ENCODE assay signal across 17 cellular contexts in genomic region chr12:58388261-58388660, GRCh38.
DNase-seq lines count a peak whose midpoint lies in the region; ATAC-seq and TF ChIP-seq lines count a peak whose summit lies in the region.
"Had no signal": no experiment of that assay in that cellular context is flagged by ENCODE, and none has a peak within 500 bp of the region (broad histone marks: within the 10 kb centered on the region; RNA-seq: fewer than 3 reads in every experiment).

No MANE protein-coding gene starts in this region.

- H3K4me1 ChIP-seq in ACC112 (ENCODE audit: control insufficient read depth, insufficient read depth, low read length, unreplicated experiment) (peaks cover 14% of the 10 kb centered on the region), RWPE2 (ENCODE audit: insufficient read depth, poor library complexity, severe bottlenecking) (peaks cover 8% of the 10 kb centered on the region)

- H3K36me3 ChIP-seq in ACC112 (ENCODE audit: insufficient read depth, low read length) (no peaks in the 10 kb centered on the region), RWPE2 (ENCODE audit: low read depth) (no peaks in the 10 kb centered on the region)
- H3K36me3 ChIP-seq: MG63 had no signal

- H3K4me3 ChIP-seq in ACC112 (ENCODE audit: low read depth, low read length), result no peak overlapping the region
- no peak overlapping the region for H3K4me3 ChIP-seq in HFF-Myc (replicated peaks; ENCODE audit: low read depth, low read length)
- H3K4me3 ChIP-seq in RWPE2 (ENCODE audit: severe bottlenecking), result no peak overlapping the region
- no peak overlapping the region for H3K4me3 ChIP-seq in fibroblast of mammary gland (ENCODE audit: control insufficient read depth, low read depth, low read length)
- H3K4me3 ChIP-seq: MG63 had no signal

- no peaks in the 10 kb centered on the region for H3K27me3 ChIP-seq in ACC112 (ENCODE audit: insufficient read depth, low read length)
- H3K27me3 ChIP-seq in RWPE2 (ENCODE audit: insufficient read depth, poor library complexity, severe bottlenecking), result no peaks in the 10 kb centered on the region
- H3K27me3 ChIP-seq: MG63 had no signal

- H3K9me3 ChIP-seq in RWPE2 (ENCODE audit: severe bottlenecking), result no peaks in the 10 kb centered on the region
- H3K9me3 ChIP-seq: MG63 had no signal

- DNase-seq in HFF-Myc (ENCODE audit: extremely low read depth, low read depth), result peak; percentile 19
- no peak for DNase-seq in RWPE2 (ENCODE audit: low spot score)
- DNase-seq in fibroblast of mammary gland (ENCODE audit: low read depth), result peak; percentile 25
- DNase-seq in 8988T, result no peak
- no peak for DNase-seq in stimulated activated naive CD4-positive, alpha-beta T cell treated with Interleukin-2 at 50 U/mL for 16 hours (lab: John Stamatoyannopoulos, UW)
- DNase-seq in COR-L47 (lab: John Stamatoyannopoulos, UW), result no peak
- DNase-seq in D341Med (ENCODE audit: low spot score), result no peak
- DNase-seq: DMS53, MG63, NCI-H1092, NCI-H146, NCI-H2081, NCI-H524, RPMI8226, SW 1271 had no signal

- H2AFZ ChIP-seq in ACC112 (ENCODE audit: low read length, unreplicated experiment), result peak overlapping the region; percentile 20

- no peaks in the 10 kb centered on the region for H3K79me2 ChIP-seq in ACC112 (ENCODE audit: control insufficient read depth, insufficient read depth, low read length, unreplicated experiment)

- TF ChIP-seq CTCF in HFF-Myc (IDR thresholded peaks at IDR 0.05; ENCODE audit: low read depth, low read length, missing control alignments) (no peak), RWPE2 (IDR thresholded peaks at IDR 0.05; ENCODE audit: poor library complexity, severe bottlenecking) (no peak), fibroblast of mammary gland (conservative IDR thresholded peaks at IDR 0.05; ENCODE audit: control insufficient read depth, insufficient read depth, low read depth, low read length) (no peak)

- no peak for ATAC-seq in RWPE2 (ENCODE audit: low read depth)

- H3K27ac ChIP-seq in ACC112 (ENCODE audit: low read depth, low read length), result no peak overlapping the region
- H3K27ac ChIP-seq in RWPE2 (ENCODE audit: poor library complexity, severe bottlenecking), result peak overlapping the region; percentile 61
- H3K27ac ChIP-seq: KMS-11 had no signal

Comparison
In these comparisons a context has a peak if more than half of its experiments do, and no peak if none do; other contexts are left out.
1. DNase-seq: peak in HFF-Myc (single experiment) and fibroblast of mammary gland (single experiment); none in RWPE2 (single experiment), 8988T (single experiment), stimulated activated naive CD4-positive, alpha-beta T cell treated with Interleukin-2 at 50 U/mL for 16 hours (single experiment), COR-L47 (single experiment) and D341Med (single experiment).